In genomic region chr3:34408088-34408487, GRCh38 we compare ENCODE assay signal across 27 cellular contexts.
DNase-seq lines count a peak whose midpoint lies in the region; ATAC-seq, FAIRE-seq and TF ChIP-seq lines count a peak whose summit lies in the region.
"Had no signal": no experiment of that assay in that cellular context is flagged by ENCODE, and none has a peak within 500 bp of the region (broad histone marks: within the 10 kb centered on the region; RNA-seq: fewer than 3 reads in every experiment).

No MANE protein-coding gene starts in this region.

- TF ChIP-seq CTCF in GM12878 (IDR thresholded peaks at IDR 0.05 in 2 of 3, conservative IDR thresholded peaks at IDR 0.05 in 1 of 3; ENCODE audit: control insufficient read depth in 2 of 3, extremely low read depth in 1 of 3, insufficient read depth in 1 of 3, low read depth in 3 of 3, low read length in 3 of 3), result no peak
- TF ChIP-seq CTCF in GM13977 (IDR thresholded peaks at IDR 0.05; ENCODE audit: extremely low read depth, insufficient read depth, missing control alignments), result no peak

- no peak for TF ChIP-seq POLR2A in GM12878 (IDR thresholded peaks at IDR 0.05; ENCODE audit: low read depth, low read length)

- RAD21 ChIA-PET in GM12878 (lab: Charles Lee; ENCODE audit: unreplicated experiment), result no interaction called here

- intact Hi-C loops in GM12878 (cut with micrococcal nuclease; ENCODE audit: unreplicated experiment), result no loop called here

- FAIRE-seq in GM12878 (lab: Jason Lieb, UNC), result no peak
- FAIRE-seq: A204.1, GM19239 had no signal

- H3K4me2 ChIP-seq in GM12878 (ENCODE audit: control insufficient read depth, insufficient read depth), result no peak overlapping the region
- H3K4me2 ChIP-seq: KMS-11, PC-9 had no signal

- H2AFZ ChIP-seq in GM12878 (ENCODE audit: control insufficient read depth, low read depth, low read length), result no peak overlapping the region
- H2AFZ ChIP-seq: GM23248, PC-9 had no signal

- H3K9me3 ChIP-seq in GM12878 (replicated peaks; ENCODE audit: control insufficient read depth, insufficient read depth, low read length), result no peaks in the 10 kb centered on the region
- H3K9me3 ChIP-seq: BE2C had no signal

- no peak overlapping the region for H3K4me3 ChIP-seq in GM12878
- H3K4me3 ChIP-seq: GM23248, PC-9 had no signal

- no peak overlapping the region for H3K27ac ChIP-seq in GM12878 (ENCODE audit: control insufficient read depth, insufficient read depth)
- H3K27ac ChIP-seq: GM23248, KMS-11, PC-9, RWPE1 had no signal

- BruUV-seq in GM12878 (replicated peaks; lab: Mats Ljungman, UMichigan), result no TSS peak

- in situ Hi-C loops in GM12878 (cut with MboI), result no loop called here
- in situ Hi-C loops in GM13977 (cut with MboI; ENCODE audit: low pct_unique_long_range_greater_than_20kb, low sequenced_read_pairs, unreplicated experiment), result no loop called here

- POLR2A ChIA-PET in GM12878 (lab: Charles Lee), result no interaction called here

- TF ChIP-seq EP300 in GM12878 (IDR thresholded peaks at IDR 0.05; ENCODE audit: borderline replicate concordance in 1 of 2, control insufficient read depth in 1 of 2, low read depth in 2 of 2, low read length in 2 of 2), result peak; percentile 22 to 43; a peak in 2 of 4 replicates

- ATAC-seq in GM18870 (IDR thresholded peaks at IDR 0.05; ENCODE audit: unreplicated experiment), result peak; percentile 70
- peak; percentile 54 for ATAC-seq in GM21723 (IDR thresholded peaks at IDR 0.05; ENCODE audit: unreplicated experiment)
- peak; percentile 70 for ATAC-seq in HG02870 (IDR thresholded peaks at IDR 0.05; ENCODE audit: unreplicated experiment)
- peak; percentile 45; the same call in 1 of the 3 replicates for ATAC-seq in GM12878
- ATAC-seq in left lobe of liver, result no peak
- ATAC-seq: SK-N-SH treated with all-trans-retinoic acid at 6 μM for 48 hours had no signal

- CTCF ChIA-PET in GM12878 (lab: Yijun Ruan, JAX), result interaction anchor here (1.2 kb wide), 1 partner anchor 148 kb away, joined by 3 read pairs; no protein-coding TSS in a partner anchor

- SMC1A ChIA-PET in GM12878 (lab: Charles Lee; ENCODE audit: uncharacterized antibody, unreplicated experiment), result interaction anchor here (0.6 to 1.8 kb wide), 3 partner anchors 44 to 233 kb away, joined by 3 to 4 read pairs (median 4); no protein-coding TSS in a partner anchor

- no peaks in the 10 kb centered on the region for H3K79me2 ChIP-seq in GM12878 (ENCODE audit: control insufficient read depth, insufficient read depth, low read length)

- no peaks in the 10 kb centered on the region for H3K4me1 ChIP-seq in GM12878 (ENCODE audit: control insufficient read depth, insufficient read depth, low read length)
- H3K4me1 ChIP-seq: BE2C had no signal

- no peaks in the 10 kb centered on the region for H3K27me3 ChIP-seq in GM12878 (replicated peaks in 1 of 2; ENCODE audit: control insufficient read depth in 2 of 2, insufficient read depth in 2 of 2, low read length in 1 of 2)
- H3K27me3 ChIP-seq: BE2C had no signal

- WGBS in GM12878 (ENCODE audit: insufficient coverage, insufficient replicate concordance, low lambda C conversion rate, missing lambda C conversion rate), result 0% methylated on average over 3 of the region's 3 CpGs

- H4K20me1 ChIP-seq in GM12878 (ENCODE audit: control insufficient read depth, insufficient read depth), result no peaks in the 10 kb centered on the region

- no peak overlapping the region for H3K9ac ChIP-seq in GM12878 (ENCODE audit: control insufficient read depth, insufficient read depth, low read length)
- H3K9ac ChIP-seq: GM23248, KMS-11 had no signal

- DNase-seq in GM12878 (ENCODE audit: low read depth, low spot score), result peak; percentile 8
- DNase-seq in GM13977 (ENCODE audit: low spot score), result no peak
- DNase-seq in left lobe of liver (ENCODE audit: low spot score), result no peak
- DNase-seq in GF-D8 (lab: John Stamatoyannopoulos, UW), result no peak
- DNase-seq: BE2C; CD4-positive, CD25-positive, alpha-beta regulatory T cell; COR-L47; GDM1; GM23248; HCEC 1CT; NCI-H1048; NCI-H1436 treated with DMSO at 0.1 percent for 48 hours; NCI-H2029; NCI-H345; NCI-H524 treated with DMSO at 0.1 percent for 48 hours; PC-9; SIG-M5; T-helper 1 cell; T-helper 9 cell had no signal

- no peaks in the 10 kb centered on the region for H3K36me3 ChIP-seq in GM12878 (ENCODE audit: control insufficient read depth in 2 of 2, insufficient read depth in 2 of 2, low read length in 1 of 2)
- H3K36me3 ChIP-seq: BE2C had no signal

- no peak for TF ChIP-seq RAD21 in GM12878 (IDR thresholded peaks at IDR 0.05; ENCODE audit: insufficient read depth, low read depth, low read length)

TF ChIP-seq in GM12878, 131 proteins besides CTCF, POLR2A, EP300 and RAD21:
- TF ChIP-seq IKZF2 (IDR thresholded peaks at IDR 0.05) (peak in 1 of 2 experiments; percentile 9; a peak in 1 of 4 replicates), BHLHE40 (IDR thresholded peaks at IDR 0.05; ENCODE audit: borderline replicate concordance in 1 of 2, low read depth in 2 of 2, low read length in 1 of 2) (peak in 1 of 2 experiments; percentile 37; a peak in 1 of 4 replicates), SRF (IDR thresholded peaks at IDR 0.05; ENCODE audit: low read depth in 2 of 2, low read length in 2 of 2) (no peak), POU2F2 (IDR thresholded peaks at IDR 0.05; ENCODE audit: borderline replicate concordance, low read depth, low read length) (peak; percentile 72; the same call in 2 of the 3 replicates), JUNB (IDR thresholded peaks at IDR 0.05) (0 out of 2 replicates have a peak, but pooled peaks have one; percentile 8), LARP7 (IDR thresholded peaks at IDR 0.05) (no peak)
